Comparison of ENCODE assay signal across 1 cellular context in genomic region chr19:40819479-40820234, GRCh38.
TF ChIP-seq lines count a peak whose summit lies in the region.

No MANE protein-coding gene starts in this region.

TF ChIP-seq in HEK293, 187 proteins besides CTCF, POLR2A, EP300 and RAD21 (continued from another document):
- TF ChIP-seq ZNF449 (tag by site-specific recombination; IDR thresholded peaks at IDR 0.05) (peak; percentile 6; the same call in 1 of the 2 replicates), OSR2 (tag by site-specific recombination; IDR thresholded peaks at IDR 0.05) (0 out of 2 replicates have a peak, but pooled peaks have one; percentile 5), ZNF2 (tag by site-specific recombination; IDR thresholded peaks at IDR 0.05) (peak; percentile 72), ATF2 (tag by site-specific recombination; IDR thresholded peaks at IDR 0.05; ENCODE audit: low read depth) (peak; percentile 27; the same call in 1 of the 2 replicates), ZNF239 (tag by site-specific recombination; IDR thresholded peaks at IDR 0.05) (peak; percentile 25; the same call in 1 of the 2 replicates), FEZF1 (tag by site-specific recombination; IDR thresholded peaks at IDR 0.05) (0 out of 2 replicates have a peak, but pooled peaks have one; percentile 5), ZNF24 (tag by site-specific recombination; IDR thresholded peaks at IDR 0.05) (peak; percentile 15; the same call in 1 of the 2 replicates), ZXDB (tag by site-specific recombination; IDR thresholded peaks at IDR 0.05) (peak; percentile 33; the same call in 1 of the 2 replicates), REST (tag by site-specific recombination; IDR thresholded peaks at IDR 0.05) (peak; percentile 16; the same call in 1 of the 2 replicates), ZNF366 (tag by site-specific recombination; conservative IDR thresholded peaks at IDR 0.05) (0 out of 2 replicates have a peak, but pooled peaks have one; percentile 48)
TF ChIP-seq in HEK293: peak in this region for 18; not testable (repeated sequence) for 169.
